Comparison of ENCODE assay signal across 17 cellular contexts in the genomic region with DNA sequence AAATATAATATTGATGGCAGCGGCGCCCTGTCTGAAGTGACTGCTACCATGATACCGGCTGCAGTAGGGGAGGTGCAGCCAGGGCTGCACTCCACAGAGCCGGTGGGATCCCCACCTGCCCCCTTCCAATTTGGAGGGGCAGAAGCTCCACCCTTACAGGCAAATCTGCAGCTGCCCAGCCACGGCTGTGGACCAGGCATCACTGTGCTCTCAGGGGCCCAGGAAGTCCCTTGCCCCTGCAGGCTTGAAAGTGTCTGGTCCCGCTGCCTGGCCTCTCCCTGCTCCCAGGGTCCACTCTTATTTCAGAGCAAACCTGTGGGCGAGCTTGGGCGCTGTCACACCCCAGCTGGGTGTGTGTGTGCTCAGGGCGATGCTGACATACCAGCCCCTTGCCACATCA.
DNase-seq lines count a peak whose midpoint lies in the region; ATAC-seq, FAIRE-seq and TF ChIP-seq lines count a peak whose summit lies in the region.
"Had no signal": no experiment of that assay in that cellular context is flagged by ENCODE, and none has a peak within 500 bp of the region (broad histone marks: within the 10 kb centered on the region; RNA-seq: fewer than 3 reads in every experiment).

No MANE protein-coding gene starts in this region.

- ATAC-seq in IMR-90 (ENCODE audit: low read depth) (no peak), K562 (no peak), upper lobe of left lung (ENCODE audit: low FRiP score in 2 of 2) (peak in 1 of 2 donors; percentile 61)

- peak overlapping the region; percentile 32 for H2AFZ ChIP-seq in IMR-90 (replicated peaks; ENCODE audit: low read length, poor library complexity)
- H2AFZ ChIP-seq in K562 (ENCODE audit: low read depth, low read length), result peak overlapping the region; percentile 5; the same call in 1 of the 2 replicates
- no peak overlapping the region for H2AFZ ChIP-seq in trophoblast cell (ENCODE audit: insufficient read depth, low read length, poor library complexity)

- H3K23ac ChIP-seq in IMR-90 (ENCODE audit: low read depth, low read length) (no peak overlapping the region), trophoblast cell (ENCODE audit: low read length) (no peak overlapping the region)

- no peak overlapping the region for H2AK5ac ChIP-seq in IMR-90 (ENCODE audit: low read depth, low read length)
- H2AK5ac ChIP-seq in trophoblast cell (ENCODE audit: low read length), result no peak overlapping the region

- no peak overlapping the region for H2BK120ac ChIP-seq in IMR-90 (ENCODE audit: low read depth, low read length)
- H2BK120ac ChIP-seq in trophoblast cell (ENCODE audit: insufficient read depth, low read length, poor library complexity), result no peak overlapping the region

- BruUV-seq in IMR-90 (replicated peaks; lab: Mats Ljungman, UMichigan) (no TSS peak), K562 (replicated peaks; lab: Mats Ljungman, UMichigan) (no TSS peak)

- no peak overlapping the region for H4K8ac ChIP-seq in IMR-90 (ENCODE audit: low read depth in 2 of 2, low read length in 2 of 2)
- H4K8ac ChIP-seq in trophoblast cell (ENCODE audit: low read depth, low read length), result no peak overlapping the region

- H4K12ac ChIP-seq in trophoblast cell (ENCODE audit: low read depth, low read length), result no peak overlapping the region

- H4K5ac ChIP-seq in IMR-90 (ENCODE audit: low read depth, low read length), result no peak overlapping the region

- H3K9me1 ChIP-seq in IMR-90 (ENCODE audit: insufficient read depth, low read length), result peaks cover 6% of the 10 kb centered on the region; the same call in 1 of the 2 replicates
- H3K9me1 ChIP-seq in K562 (ENCODE audit: control insufficient read depth, insufficient read depth, low read length), result no peaks in the 10 kb centered on the region

- dilution Hi-C loops in IMR-90 (cut with HindIII; ENCODE audit: low sequenced_read_pairs, unreplicated experiment), result no loop called here

- TF ChIP-seq CTCF in IMR-90 (conservative IDR thresholded peaks at IDR 0.05; ENCODE audit: low read depth, low read length) (no peak), K562 (IDR thresholded peaks at IDR 0.05 in 2 of 3, conservative IDR thresholded peaks at IDR 0.05 in 1 of 3; ENCODE audit: insufficient read depth in 2 of 3, low read depth in 1 of 3, low read length in 3 of 3) (no peak), upper lobe of left lung (IDR thresholded peaks at IDR 0.05) (no peak)

- POLR2A ChIA-PET in IMR-90 (lab: Charles Lee; ENCODE audit: unreplicated experiment) (no interaction called here), K562 (lab: Yijun Ruan, JAX) (no interaction called here)

- TF ChIP-seq POLR2A in IMR-90 (IDR thresholded peaks at IDR 0.05; ENCODE audit: low read depth, low read length) (no peak), K562 (conservative IDR thresholded peaks at IDR 0.05) (no peak), upper lobe of left lung (IDR thresholded peaks at IDR 0.05) (no peak)

- H3K14ac ChIP-seq in IMR-90 (replicated peaks; ENCODE audit: low read depth, low read length) (no peak overlapping the region), trophoblast cell (ENCODE audit: low read length) (no peak overlapping the region)

- no peak overlapping the region for H3K27ac ChIP-seq in IMR-90 (ENCODE audit: insufficient read depth, low read length)
- H3K27ac ChIP-seq in K562 (ENCODE audit: extremely low read depth, low read depth, low read length), result no peak overlapping the region
- no peak overlapping the region for H3K27ac ChIP-seq in trophoblast cell (ENCODE audit: low read depth, low read length)
- H3K27ac ChIP-seq in upper lobe of left lung, result no peak overlapping the region
- H3K27ac ChIP-seq in substantia nigra (ENCODE audit: low read depth, low read length, poor library complexity, severe bottlenecking), result no peak overlapping the region
- H3K27ac ChIP-seq: BLaER1 treated with 17β-estradiol and CSF1 and Interleukin-3, amounts not matched to agents 10 nM and 100 nM had no signal

- H4K91ac ChIP-seq in IMR-90 (ENCODE audit: insufficient read depth, low read depth, low read length) (no peak overlapping the region), trophoblast cell (ENCODE audit: low read depth, low read length) (peak overlapping the region; percentile 4)

- H3K36me3 ChIP-seq in IMR-90 (ENCODE audit: control insufficient read depth, insufficient read depth, low read length), result no peaks in the 10 kb centered on the region
- no peaks in the 10 kb centered on the region for H3K36me3 ChIP-seq in K562 (ENCODE audit: control insufficient read depth, insufficient read depth, low read length)
- H3K36me3 ChIP-seq in trophoblast cell (ENCODE audit: control insufficient read depth in 1 of 2, insufficient read depth in 2 of 2, low read length in 2 of 2), result no peaks in the 10 kb centered on the region
- H3K36me3 ChIP-seq in upper lobe of left lung, result no peaks in the 10 kb centered on the region
- H3K36me3 ChIP-seq: BLaER1 treated with 17β-estradiol and CSF1 and Interleukin-3, amounts not matched to agents 10 nM and 100 nM; HAP-1 had no signal

- H3K4me1 ChIP-seq in IMR-90 (ENCODE audit: control insufficient read depth, insufficient read depth, low read length), result no peaks in the 10 kb centered on the region
- peaks cover 0 to 6% of the 10 kb centered on the region in 2 experiments; a peak in 1 of 5 replicates for H3K4me1 ChIP-seq in K562 (replicated peaks in 1 of 2; ENCODE audit: control insufficient read depth in 2 of 2, insufficient read depth in 2 of 2, low read length in 2 of 2)
- no peaks in the 10 kb centered on the region for H3K4me1 ChIP-seq in trophoblast cell (ENCODE audit: control insufficient read depth in 1 of 2, insufficient read depth in 2 of 2, low read length in 2 of 2)
- no peaks in the 10 kb centered on the region for H3K4me1 ChIP-seq in upper lobe of left lung
- H3K4me1 ChIP-seq: BLaER1 treated with 17β-estradiol and CSF1 and Interleukin-3, amounts not matched to agents 10 nM and 100 nM; HAP-1 had no signal

- no peak for FAIRE-seq in K562 (lab: Jason Lieb, UNC)
- FAIRE-seq: GM12891, GM19239 had no signal

- H3K56ac ChIP-seq in IMR-90 (ENCODE audit: extremely low read depth, insufficient read depth, low read length), result no peak overlapping the region

- H3K79me1 ChIP-seq in IMR-90 (ENCODE audit: low read depth in 1 of 2, low read length in 2 of 2) (no peaks in the 10 kb centered on the region), trophoblast cell (ENCODE audit: low read length) (peaks cover 2% of the 10 kb centered on the region)

- intact Hi-C loops in IMR-90 (cut with micrococcal nuclease), result no loop called here
- intact Hi-C loops in K562 (cut with micrococcal nuclease), result no loop called here

- no peak overlapping the region for H3K4me2 ChIP-seq in IMR-90 (ENCODE audit: low read depth, low read length)
- H3K4me2 ChIP-seq in K562 (ENCODE audit: insufficient read depth, low read length), result no peak overlapping the region
- no peak overlapping the region for H3K4me2 ChIP-seq in trophoblast cell (ENCODE audit: low read length)
- H3K4me2 ChIP-seq: BLaER1 treated with 17β-estradiol and CSF1 and Interleukin-3, amounts not matched to agents 10 nM and 100 nM had no signal

- H2BK15ac ChIP-seq in IMR-90 (ENCODE audit: low read depth, low read length), result no peak overlapping the region

- H3K4ac ChIP-seq in IMR-90 (ENCODE audit: low read depth, low read length) (no peak overlapping the region; the same call in 1 of the 2 replicates), trophoblast cell (ENCODE audit: low read depth, low read length) (no peak overlapping the region)

- no peak overlapping the region for H2BK12ac ChIP-seq in trophoblast cell (ENCODE audit: low read length)

- no peak overlapping the region for H3K4me3 ChIP-seq in IMR-90 (ENCODE audit: insufficient read depth, low read depth, low read length)
- no peak overlapping the region for H3K4me3 ChIP-seq in K562
- H3K4me3 ChIP-seq in trophoblast cell (ENCODE audit: low read depth, low read length), result no peak overlapping the region
- H3K4me3 ChIP-seq in upper lobe of left lung, result no peak overlapping the region
- H3K4me3 ChIP-seq: BLaER1 treated with 17β-estradiol and CSF1 and Interleukin-3, amounts not matched to agents 10 nM and 100 nM; HAP-1 had no signal

- in situ Hi-C loops in IMR-90 (cut with MboI; ENCODE audit: low sequenced_read_pairs) (loop anchor here (25.0 kb wide), 1 partner anchor 279 kb away; no protein-coding TSS in a partner anchor), K562 (cut with MboI) (loop anchor here (10.0 kb wide), 1 partner anchor 266 kb away; no protein-coding TSS in a partner anchor)

- TF ChIP-seq EP300 in K562 (IDR thresholded peaks at IDR 0.05; ENCODE audit: low read length) (no peak), upper lobe of left lung (IDR thresholded peaks at IDR 0.05) (no peak)

- DNase-seq in IMR-90 (no peak), K562 (ENCODE audit: extremely low read depth in 1 of 4, low spot score in 3 of 4) (no peak), trophoblast cell (no peak), upper lobe of left lung (peak; percentile 18 to 37), amygdala (lab: John Stamatoyannopoulos, UW) (no peak), substantia nigra (lab: John Stamatoyannopoulos, UW) (no peak)
- DNase-seq: CD4-positive, CD25-positive, alpha-beta regulatory T cell; CD8-positive, alpha-beta memory T cell; COR-L47; DMS 273 treated with DMSO at 0.1 percent for 48 hours; DMS53; DND-41; EL had no signal

- no peaks in the 10 kb centered on the region for H3K9me3 ChIP-seq in IMR-90 (ENCODE audit: control insufficient read depth, insufficient read depth, low read length)
- no peaks in the 10 kb centered on the region for H3K9me3 ChIP-seq in K562 (replicated peaks; ENCODE audit: control insufficient read depth, insufficient read depth, low read depth, low read length)
- no peaks in the 10 kb centered on the region for H3K9me3 ChIP-seq in trophoblast cell (ENCODE audit: insufficient read depth, low read depth, low read length)
- no peaks in the 10 kb centered on the region for H3K9me3 ChIP-seq in upper lobe of left lung
- H3K9me3 ChIP-seq: BLaER1 treated with 17β-estradiol and CSF1 and Interleukin-3, amounts not matched to agents 10 nM and 100 nM; HAP-1 had no signal

- H2AK9ac ChIP-seq in IMR-90 (replicated peaks; ENCODE audit: low read depth, low read length, poor library complexity), result no peak overlapping the region

- TF ChIP-seq RAD21 in IMR-90 (IDR thresholded peaks at IDR 0.05; ENCODE audit: low read length) (no peak), K562 (CRISPR knock-in tag; conservative IDR thresholded peaks at IDR 0.05 in 1 of 2, IDR thresholded peaks at IDR 0.05 in 1 of 2) (no peak)

- H3K18ac ChIP-seq in IMR-90 (ENCODE audit: low read depth, low read length) (no peak overlapping the region), trophoblast cell (ENCODE audit: low read length) (no peak overlapping the region)

- 60% methylated on average over 1 of the region's 9 CpGs; no CpG with 5 or more reads in 1 of the 2 experiments for WGBS in IMR-90 (ENCODE audit: extremely low coverage in 2 of 2, insufficient read length in 1 of 2), 2 experiments
- WGBS in K562 (ENCODE audit: insufficient coverage, low coverage, missing lambda C conversion rate), result 11% methylated on average over 9 of the region's 9 CpGs
- no CpG with 5 or more reads among the region's 9 CpGs for WGBS in trophoblast cell (ENCODE audit: extremely low coverage, insufficient coverage, insufficient read length)
- 93 to 97% methylated on average over 6 to 9 of the region's 9 CpGs for WGBS in upper lobe of left lung, 2 donors

- no peaks in the 10 kb centered on the region for H3K27me3 ChIP-seq in IMR-90 (ENCODE audit: control insufficient read depth, insufficient read depth, low read length)
- H3K27me3 ChIP-seq in K562 (ENCODE audit: control insufficient read depth in 2 of 2, insufficient read depth in 2 of 2, low read length in 2 of 2), result peaks cover 0 to 7% of the 10 kb centered on the region in 2 experiments; a peak in 1 of 5 replicates
- H3K27me3 ChIP-seq in trophoblast cell (ENCODE audit: insufficient read depth, low read length), result no peaks in the 10 kb centered on the region
- no peaks in the 10 kb centered on the region for H3K27me3 ChIP-seq in upper lobe of left lung
- H3K27me3 ChIP-seq: BLaER1 treated with 17β-estradiol and CSF1 and Interleukin-3, amounts not matched to agents 10 nM and 100 nM had no signal

- no peak overlapping the region for H2BK20ac ChIP-seq in IMR-90 (ENCODE audit: low read depth, low read length)

- H3K9ac ChIP-seq in IMR-90 (ENCODE audit: low read depth, low read length) (no peak overlapping the region), K562 (ENCODE audit: insufficient read depth in 1 of 2, low read depth in 2 of 2, low read length in 2 of 2) (no peak overlapping the region), trophoblast cell (ENCODE audit: low read length) (no peak overlapping the region)
- H3K9ac ChIP-seq: BLaER1 treated with 17β-estradiol and CSF1 and Interleukin-3, amounts not matched to agents 10 nM and 100 nM had no signal

- H2BK5ac ChIP-seq in IMR-90 (ENCODE audit: low read depth, low read length, poor library complexity, severe bottlenecking) (no peak overlapping the region), trophoblast cell (ENCODE audit: low read depth, low read length, poor library complexity) (no peak overlapping the region)

- CTCF ChIA-PET in IMR-90 (lab: Yijun Ruan, JAX), result no interaction called here
- CTCF ChIA-PET in K562 (lab: Yijun Ruan, JAX; ENCODE audit: low intra/inter-chr PET ratio), result no interaction called here

- H3K79me2 ChIP-seq in K562 (ENCODE audit: control insufficient read depth, insufficient read depth, low read length) (no peaks in the 10 kb centered on the region), trophoblast cell (ENCODE audit: control insufficient read depth, insufficient read depth, low read length, poor library complexity) (no peaks in the 10 kb centered on the region)

- H4K20me1 ChIP-seq in IMR-90 (ENCODE audit: insufficient read depth, low read length) (no peaks in the 10 kb centered on the region), K562 (replicated peaks; ENCODE audit: control insufficient read depth, insufficient read depth, low read length) (no peaks in the 10 kb centered on the region)
- H4K20me1 ChIP-seq: BLaER1 treated with 17β-estradiol and CSF1 and Interleukin-3, amounts not matched to agents 10 nM and 100 nM had no signal

Comparison
In these comparisons a context has a peak if more than half of its experiments do, and no peak if none do; other contexts are left out.
1. DNase-seq: peak in upper lobe of left lung (2 of 2); none in IMR-90 (single experiment), K562 (0 of 4), trophoblast cell (0 of 2), amygdala (0 of 56) and substantia nigra (0 of 49).